In genomic region chr1:180366386-180367068, GRCh38 we compare ENCODE assay signal across 1 cellular context.
TF ChIP-seq lines count a peak whose summit lies in the region.

No MANE protein-coding gene starts in this region.

TF ChIP-seq in SK-N-SH treated with all-trans-retinoic acid at 6 μM for 48 hours, 23 proteins besides CTCF, POLR2A, EP300 and RAD21 (continued from another document):
- TF ChIP-seq ESRRG (CRISPR knock-in tag; IDR thresholded peaks at IDR 0.05) = no peak
- TF ChIP-seq ZNF565 (CRISPR knock-in tag; conservative IDR thresholded peaks at IDR 0.05; ENCODE audit: low read depth) = no peak
- no peak for TF ChIP-seq CREB5 (CRISPR knock-in tag; IDR thresholded peaks at IDR 0.05; ENCODE audit: low read depth)
- no peak for TF ChIP-seq SNAI2 (CRISPR knock-in tag; IDR thresholded peaks at IDR 0.05)
- no peak for TF ChIP-seq GLIS3 (CRISPR knock-in tag; IDR thresholded peaks at IDR 0.05)
- no peak for TF ChIP-seq RARB (CRISPR knock-in tag; IDR thresholded peaks at IDR 0.05)
- no peak for TF ChIP-seq ISL1 (CRISPR knock-in tag; IDR thresholded peaks at IDR 0.05)
